8 cellular contexts compared by ENCODE assay signal in genomic region chr14:34872822-34873590, GRCh38. TPM values are rescaled to one million over a fixed set of nuclear protein-coding genes. Genes with fewer than 3 reads are reported as not detected.
A peak's percentile ranks its signal among the peaks of the same experiment; 100 is the strongest.
DNase-seq lines count a peak whose midpoint lies in the region; ATAC-seq lines count a peak whose summit lies in the region.

No MANE protein-coding gene starts in this region.

- H3K36me3 Mint-ChIP-seq in activated CD4-positive, alpha-beta T cell treated with anti-CD3 and anti-CD28 coated beads for 36 hours (ENCODE audit: low read depth): peaks cover 36% of the 10 kb centered on the region
- H3K36me3 Mint-ChIP-seq in stimulated activated naive B cell treated with anti-CD40 and anti-IgM and Interleukin-4, amounts not matched to agents 10 μg/mL and 1 μg/mL and 100 μg/mL, for 72 hours: peaks cover 16 to 29% of the 10 kb centered on the region in 2 donors

- peak overlapping the region; percentile 96 for H3K9ac ChIP-seq in adipocyte (ENCODE audit: low read length)
- peak overlapping the region; percentile 66; the same call in 1 of the 2 replicates for H3K9ac ChIP-seq in iPS-20b (ENCODE audit: low read depth, low read length)

- H3K36me3 ChIP-seq in HAP-1 (replicated peaks) (peaks cover 28% of the 10 kb centered on the region), adipocyte (ENCODE audit: control insufficient read depth, insufficient read depth, low read length, severe bottlenecking) (peaks cover 5% of the 10 kb centered on the region), iPS-20b (ENCODE audit: insufficient read depth, low read depth, low read length) (peaks cover 10% of the 10 kb centered on the region)

- H3K4me3 ChIP-seq in HAP-1 (peak overlapping the region; percentile 91), adipocyte (ENCODE audit: low read length) (peak overlapping the region; percentile 93), iPS-20b (ENCODE audit: low read length) (peak overlapping the region; percentile 87)

- H3K27ac ChIP-seq in iPS-20b (ENCODE audit: low read length): no peak overlapping the region

- H3K9me3 ChIP-seq in HAP-1 (no peaks in the 10 kb centered on the region; the same call in 1 of the 2 replicates), adipocyte (ENCODE audit: control insufficient read depth, low read length) (no peaks in the 10 kb centered on the region), iPS-20b (ENCODE audit: insufficient read depth, low read depth, low read length) (no peaks in the 10 kb centered on the region)

- no peak for DNase-seq in activated CD4-positive, alpha-beta T cell treated with anti-CD3 and anti-CD28 coated beads for 36 hours
- no peak for DNase-seq in activated CD4-positive, alpha-beta T cell treated with anti-CD3 and anti-CD28 coated beads, Interleukin-2, amount 50 U/mL, for 1 hour
- peak in 1 of 2 experiments; percentile 80 for DNase-seq in HAP-1 (ENCODE audit: low spot score in 2 of 2)
- DNase-seq in NCI-H146 treated with DMSO at 0.1 percent for 48 hours (lab: John Stamatoyannopoulos, UW; ENCODE audit: unreplicated experiment): peak; percentile 27
- DNase-seq in adipocyte (ENCODE audit: low read depth): peak; percentile 59
- no peak for DNase-seq in stimulated activated naive B cell treated with anti-CD40 and anti-IgM and Interleukin-4, amounts not matched to agents 10 μg/mL and 1 μg/mL and 100 μg/mL, for 72 hours
- DNase-seq in activated effector memory CD4-positive, alpha-beta T cell treated with Interleukin-2 at 50 U/mL for 16 hours: no peak

- no peaks in the 10 kb centered on the region for H3K9me3 Mint-ChIP-seq in activated CD4-positive, alpha-beta T cell treated with anti-CD3 and anti-CD28 coated beads for 36 hours (ENCODE audit: low read depth)
- H3K9me3 Mint-ChIP-seq in stimulated activated naive B cell treated with anti-CD40 and anti-IgM and Interleukin-4, amounts not matched to agents 10 μg/mL and 1 μg/mL and 100 μg/mL, for 72 hours: no peaks in the 10 kb centered on the region

- in situ Hi-C loops in HAP-1 (cut with MboI; ENCODE audit: low sequenced_read_pairs): loop anchor here (10.0 kb wide), 1 partner anchor 252 kb away; the partner anchor contains the start of genes PPP2R3C and PRORP

- no peaks in the 10 kb centered on the region for H3K27me3 Mint-ChIP-seq in activated CD4-positive, alpha-beta T cell treated with anti-CD3 and anti-CD28 coated beads for 36 hours
- no peaks in the 10 kb centered on the region for H3K27me3 Mint-ChIP-seq in stimulated activated naive B cell treated with anti-CD40 and anti-IgM and Interleukin-4, amounts not matched to agents 10 μg/mL and 1 μg/mL and 100 μg/mL, for 72 hours

- peak; percentile 25 for ATAC-seq in activated CD4-positive, alpha-beta T cell treated with anti-CD3 and anti-CD28 coated beads for 36 hours
- peak in 1 of 2 donors; percentile 2 for ATAC-seq in stimulated activated naive B cell treated with anti-CD40 and anti-IgM and Interleukin-4, amounts not matched to agents 10 μg/mL and 1 μg/mL and 100 μg/mL, for 72 hours (replicated peaks)

- H3K27ac Mint-ChIP-seq in activated CD4-positive, alpha-beta T cell treated with anti-CD3 and anti-CD28 coated beads for 36 hours: peak overlapping the region; percentile 100
- H3K27ac Mint-ChIP-seq in stimulated activated naive B cell treated with anti-CD40 and anti-IgM and Interleukin-4, amounts not matched to agents 10 μg/mL and 1 μg/mL and 100 μg/mL, for 72 hours: peak overlapping the region; percentile 100

- peaks cover 46% of the 10 kb centered on the region for H3K4me1 Mint-ChIP-seq in activated CD4-positive, alpha-beta T cell treated with anti-CD3 and anti-CD28 coated beads for 36 hours
- H3K4me1 Mint-ChIP-seq in stimulated activated naive B cell treated with anti-CD40 and anti-IgM and Interleukin-4, amounts not matched to agents 10 μg/mL and 1 μg/mL and 100 μg/mL, for 72 hours: peaks cover 15 to 39% of the 10 kb centered on the region in 2 donors

- POLR2A ChIA-PET in activated CD4-positive, alpha-beta T cell treated with anti-CD3 and anti-CD28 coated beads for 36 hours (lab: Charles Lee): interaction anchor here (0.6 to 1.6 kb wide), 8 partner anchors 15 to 173 kb away, joined by 3 to 4 read pairs (median 3); partner anchors contain the start of genes FAM177A1 and SRP54

- no peaks in the 10 kb centered on the region for H3K27me3 ChIP-seq in HAP-1 (ENCODE audit: low read depth)
- H3K27me3 ChIP-seq in adipocyte (replicated peaks; ENCODE audit: control insufficient read depth, insufficient read depth, low read length): no peaks in the 10 kb centered on the region
- H3K27me3 ChIP-seq in iPS-20b (ENCODE audit: insufficient read depth, low read length): peaks cover 14% of the 10 kb centered on the region

- H3K4me3 Mint-ChIP-seq in activated CD4-positive, alpha-beta T cell treated with anti-CD3 and anti-CD28 coated beads for 36 hours: peak overlapping the region; percentile 99
- H3K4me3 Mint-ChIP-seq in stimulated activated naive B cell treated with anti-CD40 and anti-IgM and Interleukin-4, amounts not matched to agents 10 μg/mL and 1 μg/mL and 100 μg/mL, for 72 hours: peak overlapping the region; percentile 96 to 100

- H3K4me1 ChIP-seq in HAP-1 (peaks cover 8% of the 10 kb centered on the region), adipocyte (ENCODE audit: control insufficient read depth, insufficient read depth, low read length) (peaks cover 18% of the 10 kb centered on the region), iPS-20b (ENCODE audit: insufficient read depth, low read length) (no peaks in the 10 kb centered on the region; the same call in 1 of the 2 replicates)

- intact Hi-C loops in activated CD4-positive, alpha-beta T cell treated with anti-CD3 and anti-CD28 coated beads for 36 hours (cut with DNase I, micrococcal nuclease): loop anchor here (1.0 to 10.0 kb wide), 12 partner anchors 30 to 932 kb away; partner anchors contain the start of genes FAM177A1 (in 2 of the 2), PRORP (in 2 of the 2), SRP54 (in 2 of the 2) and CFL2 (in 1 of the 2)

- CTCF ChIA-PET in activated CD4-positive, alpha-beta T cell treated with anti-CD3 and anti-CD28 coated beads for 36 hours (lab: Charles Lee): interaction anchor here (0.5 to 0.6 kb wide), 2 partner anchors 54 to 177 kb away, joined by 3 to 4 read pairs; no protein-coding TSS in a partner anchor

RNA-seq across cellular contexts. Expression of gene BAZ1A, which starts 2.2 kb away (rescaled TPM):
- total RNA-seq in activated CD4-positive, alpha-beta T cell treated with anti-CD3 and anti-CD28 coated beads for 36 hours: 10 to 100 TPM; 53.9 to 75.2 TPM

Comparison
In these comparisons a context has a peak if more than half of its experiments do, and no peak if none do; other contexts are left out.
1. DNase-seq: peak in NCI-H146 treated with DMSO at 0.1 percent for 48 hours (single experiment) and adipocyte (single experiment); none in activated CD4-positive, alpha-beta T cell treated with anti-CD3 and anti-CD28 coated beads for 36 hours (single experiment), activated CD4-positive, alpha-beta T cell treated with anti-CD3 and anti-CD28 coated beads, Interleukin-2, amount 50 U/mL, for 1 hour (single experiment), stimulated activated naive B cell treated with anti-CD40 and anti-IgM and Interleukin-4, amounts not matched to agents 10 μg/mL and 1 μg/mL and 100 μg/mL, for 72 hours (single experiment) and activated effector memory CD4-positive, alpha-beta T cell treated with Interleukin-2 at 50 U/mL for 16 hours (single experiment).
2. Peak in every context shown above with its lines, with median percentiles within 50 percentile points of each other: H3K4me3 ChIP-seq.